19 cellular contexts compared by ENCODE assay signal in the genomic region with DNA sequence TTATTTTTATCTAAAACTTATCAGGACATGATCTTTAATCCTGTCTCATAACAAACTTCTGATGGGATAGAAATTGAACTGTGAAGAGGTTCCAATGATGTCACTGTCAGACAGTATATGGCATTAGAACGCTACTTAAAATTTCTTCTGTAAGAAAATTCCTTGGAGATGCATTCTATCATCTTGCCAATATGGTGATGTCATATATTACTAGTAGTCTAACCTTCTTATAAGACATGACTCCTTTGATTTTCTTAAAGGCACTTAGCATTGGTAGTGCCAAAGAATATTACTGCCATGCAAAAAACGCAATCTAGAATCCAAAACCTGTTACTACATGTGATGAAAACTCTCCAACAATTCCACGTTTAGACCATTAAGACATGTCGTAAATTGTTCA.
A peak's percentile ranks its signal among the peaks of the same experiment; 100 is the strongest.
DNase-seq lines count a peak whose midpoint lies in the region; ATAC-seq, FAIRE-seq and TF ChIP-seq lines count a peak whose summit lies in the region.
"Had no signal": no experiment of that assay in that cellular context is flagged by ENCODE, and none has a peak within 500 bp of the region (broad histone marks: within the 10 kb centered on the region; RNA-seq: fewer than 3 reads in every experiment).

No MANE protein-coding gene starts in this region.

- no peaks in the 10 kb centered on the region for H3K79me2 ChIP-seq in HepG2 (ENCODE audit: insufficient read depth, low read length)

- H3K4me1 ChIP-seq in HepG2 (ENCODE audit: insufficient read depth, low read length) (no peaks in the 10 kb centered on the region), right lobe of liver (peaks cover 0 to 11% (median 0%) of the 10 kb centered on the region in 4 donors), HEK293 (ENCODE audit: control insufficient read depth, insufficient read depth, low read length) (no peaks in the 10 kb centered on the region)
- H3K4me1 ChIP-seq: A549, BE2C, BLaER1 had no signal

- POLR2A ChIA-PET in HepG2 (lab: Yijun Ruan, JAX): no interaction called here
- POLR2A ChIA-PET in HEK293 (lab: Yijun Ruan, JAX): no interaction called here

- H2AFZ ChIP-seq in HepG2 (ENCODE audit: low read length): no peak overlapping the region

- WGBS in HepG2 (ENCODE audit: low lambda C conversion rate): under 1% methylated on average over 4 of the region's 4 CpGs
- WGBS in right lobe of liver (ENCODE audit: insufficient coverage, low coverage, low lambda C conversion rate, missing lambda C conversion rate): 78% methylated on average over 4 of the region's 4 CpGs

- intact Hi-C loops in HepG2 (cut with micrococcal nuclease; ENCODE audit: unreplicated experiment): loop anchor here (10.0 kb wide), 1 partner anchor 195 kb away; no protein-coding TSS in a partner anchor
- intact Hi-C loops in right lobe of liver (cut with DNase I): no loop called here

- no peaks in the 10 kb centered on the region for H3K27me3 ChIP-seq in HepG2 (ENCODE audit: control insufficient read depth in 1 of 2, insufficient read depth in 2 of 2, low read length in 2 of 2)
- no peaks in the 10 kb centered on the region for H3K27me3 ChIP-seq in right lobe of liver
- H3K27me3 ChIP-seq: BLaER1 had no signal

- H3K4me3 ChIP-seq in HepG2 (replicated peaks in 1 of 3; ENCODE audit: insufficient read depth in 1 of 3, low read depth in 2 of 3, low read length in 3 of 3) (no peak overlapping the region), right lobe of liver (no peak overlapping the region), HEK293 (ENCODE audit: low read depth, low read length) (no peak overlapping the region)
- H3K4me3 ChIP-seq: A549, BLaER1 had no signal

- H4K20me1 ChIP-seq in HepG2 (ENCODE audit: insufficient read depth, low read length): no peaks in the 10 kb centered on the region
- H4K20me1 ChIP-seq: BLaER1 had no signal

- H3K27ac ChIP-seq in HepG2 (ENCODE audit: extremely low read length, insufficient read depth, low read length) (no peak overlapping the region), right lobe of liver (no peak overlapping the region), HEK293 (ENCODE audit: extremely low read depth, low read depth, low read length) (no peak overlapping the region)
- H3K27ac ChIP-seq: 22Rv1, A549, BLaER1 had no signal

- FAIRE-seq in HepG2 (lab: Jason Lieb, UNC): no peak
- FAIRE-seq: A549, G401.6, GM12891, GM19239 had no signal

- CTCF ChIA-PET in HepG2 (lab: Yijun Ruan, JAX; ENCODE audit: low intra/inter-chr PET ratio, low total read pairs) (no interaction called here), HEK293 (lab: Yijun Ruan, JAX) (no interaction called here)

- BruUV-seq in HepG2 (replicated peaks; lab: Mats Ljungman, UMichigan): no TSS peak

- TF ChIP-seq CTCF in HepG2 (CRISPR knock-in tag; IDR thresholded peaks at IDR 0.05): no peak
- no peak for TF ChIP-seq CTCF in right lobe of liver (IDR thresholded peaks at IDR 0.05)
- TF ChIP-seq CTCF in HEK293 (tag by site-specific recombination; IDR thresholded peaks at IDR 0.05): no peak

- no peak for TF ChIP-seq RAD21 in HepG2 (CRISPR knock-in tag; IDR thresholded peaks at IDR 0.05)

- TF ChIP-seq EP300 in HepG2 (IDR thresholded peaks at IDR 0.05; ENCODE audit: low read depth in 2 of 2, low read length in 2 of 2) (no peak), HepG2 (CRISPR knock-in tag; IDR thresholded peaks at IDR 0.05; ENCODE audit: borderline replicate concordance) (no peak)

- ATAC-seq in HepG2 (no peak), right lobe of liver (no peak), HG02973 (IDR thresholded peaks at IDR 0.05; ENCODE audit: unreplicated experiment) (no peak), GM21526 (IDR thresholded peaks at IDR 0.05; ENCODE audit: low FRiP score, unreplicated experiment) (no peak)
- ATAC-seq: A549 had no signal

- in situ Hi-C loops in HepG2 (cut with HindIII; ENCODE audit: extremely low pct_ligation_motif_present, low pct_unique_long_range_greater_than_20kb): no loop called here

- no peaks in the 10 kb centered on the region for H3K36me3 ChIP-seq in HepG2 (replicated peaks in 1 of 2; ENCODE audit: control insufficient read depth in 1 of 2, insufficient read depth in 2 of 2, low read length in 2 of 2)
- no peaks in the 10 kb centered on the region for H3K36me3 ChIP-seq in right lobe of liver
- no peaks in the 10 kb centered on the region for H3K36me3 ChIP-seq in HEK293 (ENCODE audit: control insufficient read depth in 2 of 2, insufficient read depth in 1 of 2, low read length in 2 of 2)
- H3K36me3 ChIP-seq: BE2C, BLaER1 had no signal

- TF ChIP-seq POLR2A in HepG2 (IDR thresholded peaks at IDR 0.05; ENCODE audit: insufficient read depth in 1 of 2, low read depth in 2 of 2, low read length in 2 of 2): no peak
- no peak for TF ChIP-seq POLR2A in right lobe of liver (IDR thresholded peaks at IDR 0.05)

- no peak overlapping the region for H3K9ac ChIP-seq in HepG2 (ENCODE audit: insufficient read depth, low read depth, low read length)
- H3K9ac ChIP-seq: BLaER1 had no signal

- no peak overlapping the region for H3K4me2 ChIP-seq in HepG2 (ENCODE audit: low read depth, low read length)
- H3K4me2 ChIP-seq: A549, BLaER1 had no signal

- H3K9me3 ChIP-seq in HepG2 (ENCODE audit: low read length): no peaks in the 10 kb centered on the region
- H3K9me3 ChIP-seq in right lobe of liver: no peaks in the 10 kb centered on the region
- no peaks in the 10 kb centered on the region for H3K9me3 ChIP-seq in HEK293 (ENCODE audit: control insufficient read depth, insufficient read depth, low read depth, low read length)
- H3K9me3 ChIP-seq: A549, BE2C, BLaER1 had no signal

- DNase-seq in HepG2 (ENCODE audit: low spot score) (no peak), right lobe of liver (no peak)
- DNase-seq: BE2C; C1 segment of cervical spinal cord; CD4-positive, alpha-beta memory T cell; CD4-positive, CD25-positive, alpha-beta regulatory T cell; CD8-positive, alpha-beta memory T cell; COR-L47; DMS79 treated with DMSO at 0.1 percent for 48 hours; GF-D8 had no signal

TF ChIP-seq in HepG2, 621 proteins besides CTCF, POLR2A, EP300 and RAD21:
- TF ChIP-seq SAFB2 (CRISPR knock-in tag; IDR thresholded peaks at IDR 0.05; ENCODE audit: borderline replicate concordance, low read depth) (no peak), CREB1 (IDR thresholded peaks at IDR 0.05) (peak; percentile 36), CREB1 (CRISPR knock-in tag; IDR thresholded peaks at IDR 0.05) (no peak), ZNF260 (CRISPR knock-in tag; IDR thresholded peaks at IDR 0.05; ENCODE audit: borderline replicate concordance, low read depth) (no peak), ATF7 (IDR thresholded peaks at IDR 0.05) (peak; percentile 83), ATF7 (CRISPR knock-in tag; IDR thresholded peaks at IDR 0.05) (no peak)

TF ChIP-seq in HEK293, 187 proteins besides CTCF, POLR2A, EP300 and RAD21:
- TF ChIP-seq, protein P1, sequence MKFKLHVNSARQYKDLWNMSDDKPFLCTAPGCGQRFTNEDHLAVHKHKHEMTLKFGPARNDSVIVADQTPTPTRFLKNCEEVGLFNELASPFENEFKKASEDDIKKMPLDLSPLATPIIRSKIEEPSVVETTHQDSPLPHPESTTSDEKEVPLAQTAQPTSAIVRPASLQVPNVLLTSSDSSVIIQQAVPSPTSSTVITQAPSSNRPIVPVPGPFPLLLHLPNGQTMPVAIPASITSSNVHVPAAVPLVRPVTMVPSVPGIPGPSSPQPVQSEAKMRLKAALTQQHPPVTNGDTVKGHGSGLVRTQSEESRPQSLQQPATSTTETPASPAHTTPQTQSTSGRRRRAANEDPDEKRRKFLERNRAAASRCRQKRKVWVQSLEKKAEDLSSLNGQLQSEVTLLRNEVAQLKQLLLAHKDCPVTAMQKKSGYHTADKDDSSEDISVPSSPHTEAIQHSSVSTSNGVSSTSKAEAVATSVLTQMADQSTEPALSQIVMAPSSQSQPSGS (tag by site-specific recombination; IDR thresholded peaks at IDR 0.05; ENCODE audit: low read depth): peak; percentile 60; the same call in 1 of the 2 replicates
- TF ChIP-seq ZNF629 (tag by site-specific recombination; IDR thresholded peaks at IDR 0.05): no peak
